ENCODE assay signal across 28 cellular contexts in the genomic region with DNA sequence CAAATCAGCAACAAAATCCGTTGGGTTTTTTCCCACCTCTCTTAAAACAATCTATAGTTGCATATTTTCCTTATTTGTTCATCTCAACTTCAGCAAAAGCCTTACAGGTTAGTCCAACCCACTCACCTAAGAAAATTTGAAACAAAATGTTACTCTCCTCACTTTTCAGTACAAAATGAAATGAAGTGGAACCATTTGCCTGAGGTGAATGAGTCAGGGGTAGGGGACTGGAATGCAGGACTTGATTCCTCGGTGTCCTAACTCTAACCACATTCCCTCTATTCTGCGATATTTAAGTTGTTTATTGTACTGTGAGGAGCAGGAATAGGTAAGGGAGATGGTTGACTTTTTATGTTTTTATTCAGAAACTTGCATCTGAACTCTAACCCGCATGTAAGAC.
DNase-seq lines count a peak whose midpoint lies in the region; ATAC-seq lines count a peak whose summit lies in the region.
"Had no signal": no experiment of that assay in that cellular context is flagged by ENCODE, and none has a peak within 500 bp of the region (broad histone marks: within the 10 kb centered on the region; RNA-seq: fewer than 3 reads in every experiment).

No MANE protein-coding gene starts in this region.

- peaks cover 23% of the 10 kb centered on the region for H3K4me1 ChIP-seq in HUES6 (ENCODE audit: control insufficient read depth, insufficient read depth, low read length)

- no peaks in the 10 kb centered on the region for H3K36me3 ChIP-seq in HUES6 (ENCODE audit: control insufficient read depth, insufficient read depth, low read length)
- H3K36me3 ChIP-seq: SJSA1, WERI-Rb-1 had no signal

- no peaks in the 10 kb centered on the region for H3K27me3 ChIP-seq in HUES6 (ENCODE audit: control insufficient read depth, insufficient read depth, low read length)
- H3K27me3 ChIP-seq: hepatocyte, SJSA1, transverse colon had no signal

- intact Hi-C loops in posterior cingulate gyrus (cut with DNase I): no loop called here

- peak; percentile 72 for DNase-seq in ACHN
- DNase-seq in astrocyte of the hippocampus (ENCODE audit: low read depth, low spot score): peak; percentile 46
- peak; percentile 88 for DNase-seq in kidney tubule cell (ENCODE audit: low spot score)
- DNase-seq in T-helper 2 cell: no peak
- no peak for DNase-seq in posterior cingulate gyrus
- DNase-seq in GM03348 (ENCODE audit: low spot score): no peak
- DNase-seq: activated CD4-positive, alpha-beta T cell treated with anti-CD3 and anti-CD28 coated beads for 48 hours; activated naive CD4-positive, alpha-beta T cell treated with anti-CD3 and anti-CD28 coated beads, Interleukin-2, amount 50 U/mL, for 16 hours; activated T-cell treated with anti-CD3 and anti-CD28 coated beads for 4 hours; C1 segment of cervical spinal cord; COR-L47; DMS79; HCEC 1CT; IMR-90; left ventricle myocardium inferior; NCI-H1048; NCI-H446; NCI-H748 treated with DMSO at 0.1 percent for 48 hours; RPMI8226; stimulated activated CD4-positive, alpha-beta T cell treated with anti-CD3 and anti-CD28 coated beads, Interleukin-4, amount 100 ng/mL, for 4 hours; T1000; transverse colon; WERI-Rb-1 had no signal

- H3K27ac ChIP-seq in HUES6 (ENCODE audit: low read depth, low read length): peak overlapping the region; percentile 62; the same call in 1 of the 2 replicates
- H3K27ac ChIP-seq: 22Rv1, hepatocyte, SJSA1, transverse colon, WERI-Rb-1 had no signal

- ATAC-seq in GM18861 (IDR thresholded peaks at IDR 0.05; ENCODE audit: unreplicated experiment): no peak

- H3K9ac ChIP-seq in HUES6 (ENCODE audit: low read length): no peak overlapping the region

- no peak overlapping the region for H3K4me3 ChIP-seq in HUES6 (ENCODE audit: low read depth, low read length)
- H3K4me3 ChIP-seq: hepatocyte, left ventricle myocardium inferior, SJSA1, transverse colon had no signal

- in situ Hi-C loops in ACHN (cut with HindIII; ENCODE audit: low pct_ligation_motif_present, low pct_unique_long_range_greater_than_20kb, low sequenced_read_pairs): no loop called here

- no peaks in the 10 kb centered on the region for H3K9me3 ChIP-seq in HUES6 (ENCODE audit: control insufficient read depth, insufficient read depth, low read depth, low read length)
- H3K9me3 ChIP-seq: left ventricle myocardium inferior, SJSA1, transverse colon had no signal

Comparison
In these comparisons a context has a peak if more than half of its experiments do, and no peak if none do; other contexts are left out.
1. DNase-seq: peak in ACHN (single experiment), astrocyte of the hippocampus (single experiment) and kidney tubule cell (single experiment); none in T-helper 2 cell (0 of 5), posterior cingulate gyrus (0 of 10) and GM03348 (single experiment).